In the genomic region with DNA sequence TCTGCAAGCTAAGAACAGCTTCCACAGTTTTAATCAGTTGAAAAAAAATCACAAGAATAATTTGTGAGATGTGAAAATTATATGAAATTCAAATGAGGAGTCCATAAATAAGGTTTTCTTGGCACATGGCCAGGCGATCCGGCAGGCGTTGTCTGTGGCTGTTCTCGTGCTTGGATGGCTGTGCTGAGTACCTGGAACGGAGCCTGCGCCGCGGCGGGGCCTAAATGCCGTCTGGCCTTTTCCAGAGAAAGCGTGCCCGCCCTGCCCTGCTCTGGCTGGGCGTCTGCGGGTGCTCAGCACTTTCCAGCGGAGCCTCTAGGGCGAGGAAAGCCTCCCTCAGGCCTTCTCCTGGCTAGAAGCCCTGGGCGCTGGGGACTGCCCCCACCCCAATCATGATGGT, we compare ENCODE assay signal across 9 cellular contexts. TPM values are rescaled to one million over a fixed set of nuclear protein-coding genes. Genes with fewer than 3 reads are reported as not detected.
DNase-seq lines count a peak whose midpoint lies in the region; TF ChIP-seq lines count a peak whose summit lies in the region.
"Had no signal": no experiment of that assay in that cellular context is flagged by ENCODE, and none has a peak within 500 bp of the region (broad histone marks: within the 10 kb centered on the region; RNA-seq: fewer than 3 reads in every experiment).

No MANE protein-coding gene starts in this region.

- H3K4me1 ChIP-seq in esophagus muscularis mucosa (peaks cover 36 to 56% (median 53%) of the 10 kb centered on the region in 4 donors), osteoblast (ENCODE audit: insufficient read depth, low read length) (peaks cover 12% of the 10 kb centered on the region), neural progenitor cell (no peaks in the 10 kb centered on the region)

- no peaks in the 10 kb centered on the region for H3K27me3 Mint-ChIP-seq in neural progenitor cell (ENCODE audit: insufficient read depth, low read depth)

- H4K20me1 ChIP-seq in osteoblast (ENCODE audit: insufficient read depth, low read length) = peaks cover 24% of the 10 kb centered on the region
- no peaks in the 10 kb centered on the region for H4K20me1 ChIP-seq in neural progenitor cell (ENCODE audit: low read depth)

- H3K36me3 ChIP-seq in esophagus muscularis mucosa = peaks cover 19 to 78% (median 51%) of the 10 kb centered on the region in 4 donors
- peaks cover 45% of the 10 kb centered on the region for H3K36me3 ChIP-seq in osteoblast (ENCODE audit: insufficient read depth, low read length)
- no peaks in the 10 kb centered on the region for H3K36me3 ChIP-seq in neural progenitor cell

- intact Hi-C loops in esophagus muscularis mucosa (cut with DNase I) = loop anchor here (5.0 kb wide), 1 partner anchor 44 kb away; a partner anchor contains a TSS

- no peak overlapping the region for H3K27ac Mint-ChIP-seq in neural progenitor cell
- H3K27ac Mint-ChIP-seq: progenitor cell of endocrine pancreas had no signal

- H3K27me3 ChIP-seq in esophagus muscularis mucosa (no peaks in the 10 kb centered on the region), osteoblast (ENCODE audit: insufficient read depth, low read length) (no peaks in the 10 kb centered on the region), neural progenitor cell (no peaks in the 10 kb centered on the region)

- peak in 1 of 3 experiments; percentile 10 for TF ChIP-seq CTCF in esophagus muscularis mucosa (IDR thresholded peaks at IDR 0.05)
- no peak for TF ChIP-seq CTCF in osteoblast (IDR thresholded peaks at IDR 0.05; ENCODE audit: extremely low read depth, low read depth, low read length)
- no peak for TF ChIP-seq CTCF in neural progenitor cell (IDR thresholded peaks at IDR 0.05)

- H2AFZ ChIP-seq in osteoblast (ENCODE audit: low read length) = no peak overlapping the region
- no peak overlapping the region for H2AFZ ChIP-seq in neural progenitor cell (replicated peaks)

- H3K36me3 Mint-ChIP-seq in neural progenitor cell = peaks cover 10% of the 10 kb centered on the region

- peak overlapping the region; percentile 78 to 85 (median 81) for H3K27ac ChIP-seq in esophagus muscularis mucosa (replicated peaks in 1 of 4)
- no peak overlapping the region for H3K27ac ChIP-seq in osteoblast (ENCODE audit: low read depth, low read length)
- no peak overlapping the region for H3K27ac ChIP-seq in neural progenitor cell

- no peak for TF ChIP-seq EP300 in esophagus muscularis mucosa (IDR thresholded peaks at IDR 0.05)

- H3K9ac ChIP-seq in neural progenitor cell = no peak overlapping the region

- H3K9me3 ChIP-seq in esophagus muscularis mucosa (no peaks in the 10 kb centered on the region), osteoblast (ENCODE audit: low read depth, low read length) (no peaks in the 10 kb centered on the region), neural progenitor cell (ENCODE audit: low read depth) (no peaks in the 10 kb centered on the region)

- no peaks in the 10 kb centered on the region for H3K9me3 Mint-ChIP-seq in neural progenitor cell

- DNase-seq in COLO668 (lab: John Stamatoyannopoulos, UW; ENCODE audit: unreplicated experiment) (peak; percentile 12), NCI-H345 treated with DMSO at 0.1 percent for 48 hours (lab: John Stamatoyannopoulos, UW; ENCODE audit: unreplicated experiment) (peak; percentile 66), esophagus muscularis mucosa (ENCODE audit: extremely low spot score) (no peak), osteoblast (ENCODE audit: insufficient read length, low spot score, missing footprints) (peak; percentile 41), NCI-H226 (no peak), neural progenitor cell (ENCODE audit: low spot score) (no peak), MV-4-11 (lab: John Stamatoyannopoulos, UW) (no peak), NCI-H82 treated with DMSO at 0.1 percent for 48 hours (lab: John Stamatoyannopoulos, UW; ENCODE audit: unreplicated experiment) (no peak)

- no peaks in the 10 kb centered on the region for H3K4me1 Mint-ChIP-seq in neural progenitor cell

- WGBS in esophagus muscularis mucosa = 35% methylated on average over 13 of the region's 17 CpGs

- H3K4me3 Mint-ChIP-seq in neural progenitor cell = no peak overlapping the region

- H3K4me3 ChIP-seq in esophagus muscularis mucosa = no peak overlapping the region
- H3K4me3 ChIP-seq in osteoblast (ENCODE audit: insufficient read depth, low read length) = no peak overlapping the region
- no peak overlapping the region for H3K4me3 ChIP-seq in neural progenitor cell

- no peak for TF ChIP-seq POLR2A in esophagus muscularis mucosa (IDR thresholded peaks at IDR 0.05; ENCODE audit: low read depth)

- no peaks in the 10 kb centered on the region for H3F3A ChIP-seq in neural progenitor cell (ENCODE audit: low read depth)

- H3K79me2 ChIP-seq in osteoblast (ENCODE audit: insufficient read depth, low read length) = no peaks in the 10 kb centered on the region
- no peaks in the 10 kb centered on the region for H3K79me2 ChIP-seq in neural progenitor cell (ENCODE audit: low read depth)

- H3K4me2 ChIP-seq in osteoblast (ENCODE audit: insufficient read depth, low read length) (no peak overlapping the region), neural progenitor cell (no peak overlapping the region)

RNA-seq across cellular contexts. Expression of a gene that starts 41.8 kb away (rescaled TPM):
- total RNA-seq in esophagus muscularis mucosa = 100 to 1,000 TPM in 1 of 4 donors, 10 to 100 TPM in 3; 59.6 to 119 (median 71.7) TPM
- 46.0 and 49.9 TPM in 2 replicates for total RNA-seq in osteoblast
- total RNA-seq in neural progenitor cell (ENCODE audit: low replicate concordance) = 6.2 and 20.1 TPM in 2 replicates

Comparison
In these comparisons a context has a peak if more than half of its experiments do, and no peak if none do; other contexts are left out.
1. DNase-seq: peak in COLO668 (single experiment), NCI-H345 treated with DMSO at 0.1 percent for 48 hours (single experiment) and osteoblast (single experiment); none in esophagus muscularis mucosa (single experiment), NCI-H226 (single experiment), neural progenitor cell (single experiment), MV-4-11 (single experiment) and NCI-H82 treated with DMSO at 0.1 percent for 48 hours (single experiment).
2. H3K27ac ChIP-seq: peak in esophagus muscularis mucosa (4 of 4); none in osteoblast (single experiment) and neural progenitor cell (single experiment).